1 cellular context compared by ENCODE assay signal in the genomic region with DNA sequence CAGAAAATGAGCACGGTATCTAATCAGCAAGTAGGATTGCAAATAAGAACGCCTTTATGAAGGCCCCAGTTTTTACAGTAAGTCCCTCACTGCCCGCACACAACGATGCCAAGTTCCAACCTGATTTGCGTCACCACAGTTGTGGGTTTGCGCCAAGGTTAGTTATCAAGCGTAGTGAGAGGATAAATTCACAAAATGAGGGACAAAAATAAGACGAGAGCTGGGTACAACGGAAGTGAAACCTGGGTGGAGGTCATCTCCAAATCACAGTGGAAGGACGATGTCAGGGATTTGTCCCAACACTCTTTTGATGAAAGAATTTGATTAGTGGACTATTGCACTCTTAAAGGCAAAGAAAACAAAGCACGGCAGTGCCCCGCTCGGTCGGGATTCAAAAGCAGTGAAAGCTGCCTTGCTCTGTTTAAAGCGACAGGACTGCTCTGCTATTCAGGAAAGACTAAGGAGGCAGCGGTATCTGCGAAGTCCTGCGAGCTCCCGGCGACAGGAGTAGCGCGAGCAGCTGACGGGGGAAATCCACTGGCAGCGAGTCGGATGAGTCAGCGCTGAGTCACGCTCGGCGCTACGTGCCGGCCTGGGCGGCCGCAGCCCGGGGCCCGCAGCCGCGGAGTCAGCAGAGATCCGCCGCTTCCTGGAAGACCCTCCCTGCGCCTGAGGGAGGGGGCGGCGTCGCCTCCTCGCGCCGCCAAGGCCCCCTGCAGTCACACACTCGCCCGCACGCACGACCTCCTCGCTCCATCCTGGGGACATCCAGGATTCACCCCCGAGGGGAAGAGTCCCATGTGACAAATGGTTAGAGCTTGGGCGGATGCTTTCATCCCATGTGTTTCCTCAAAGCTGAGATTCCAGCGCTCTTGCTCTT.
TF ChIP-seq lines count a peak whose summit lies in the region.

No MANE protein-coding gene starts in this region.

TF ChIP-seq in HepG2, 621 proteins besides CTCF, POLR2A, EP300 and RAD21 (continued from another document and continues in another):
- TF ChIP-seq, protein P1, sequence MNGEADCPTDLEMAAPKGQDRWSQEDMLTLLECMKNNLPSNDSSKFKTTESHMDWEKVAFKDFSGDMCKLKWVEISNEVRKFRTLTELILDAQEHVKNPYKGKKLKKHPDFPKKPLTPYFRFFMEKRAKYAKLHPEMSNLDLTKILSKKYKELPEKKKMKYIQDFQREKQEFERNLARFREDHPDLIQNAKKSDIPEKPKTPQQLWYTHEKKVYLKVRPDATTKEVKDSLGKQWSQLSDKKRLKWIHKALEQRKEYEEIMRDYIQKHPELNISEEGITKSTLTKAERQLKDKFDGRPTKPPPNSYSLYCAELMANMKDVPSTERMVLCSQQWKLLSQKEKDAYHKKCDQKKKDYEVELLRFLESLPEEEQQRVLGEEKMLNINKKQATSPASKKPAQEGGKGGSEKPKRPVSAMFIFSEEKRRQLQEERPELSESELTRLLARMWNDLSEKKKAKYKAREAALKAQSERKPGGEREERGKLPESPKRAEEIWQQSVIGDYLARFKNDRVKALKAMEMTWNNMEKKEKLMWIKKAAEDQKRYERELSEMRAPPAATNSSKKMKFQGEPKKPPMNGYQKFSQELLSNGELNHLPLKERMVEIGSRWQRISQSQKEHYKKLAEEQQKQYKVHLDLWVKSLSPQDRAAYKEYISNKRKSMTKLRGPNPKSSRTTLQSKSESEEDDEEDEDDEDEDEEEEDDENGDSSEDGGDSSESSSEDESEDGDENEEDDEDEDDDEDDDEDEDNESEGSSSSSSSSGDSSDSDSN (CRISPR knock-in tag; IDR thresholded peaks at IDR 0.05), result peak; percentile 86
- TF ChIP-seq, protein P2, sequence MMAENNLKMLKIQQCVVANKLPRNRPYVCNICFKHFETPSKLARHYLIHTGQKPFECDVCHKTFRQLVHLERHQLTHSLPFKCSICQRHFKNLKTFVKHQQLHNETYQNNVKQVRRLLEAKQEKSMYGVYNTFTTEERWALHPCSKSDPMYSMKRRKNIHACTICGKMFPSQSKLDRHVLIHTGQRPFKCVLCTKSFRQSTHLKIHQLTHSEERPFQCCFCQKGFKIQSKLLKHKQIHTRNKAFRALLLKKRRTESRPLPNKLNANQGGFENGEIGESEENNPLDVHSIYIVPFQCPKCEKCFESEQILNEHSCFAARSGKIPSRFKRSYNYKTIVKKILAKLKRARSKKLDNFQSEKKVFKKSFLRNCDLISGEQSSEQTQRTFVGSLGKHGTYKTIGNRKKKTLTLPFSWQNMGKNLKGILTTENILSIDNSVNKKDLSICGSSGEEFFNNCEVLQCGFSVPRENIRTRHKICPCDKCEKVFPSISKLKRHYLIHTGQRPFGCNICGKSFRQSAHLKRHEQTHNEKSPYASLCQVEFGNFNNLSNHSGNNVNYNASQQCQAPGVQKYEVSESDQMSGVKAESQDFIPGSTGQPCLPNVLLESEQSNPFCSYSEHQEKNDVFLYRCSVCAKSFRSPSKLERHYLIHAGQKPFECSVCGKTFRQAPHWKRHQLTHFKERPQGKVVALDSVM (CRISPR knock-in tag; IDR thresholded peaks at IDR 0.05), result peak; percentile 37; the same call in 1 of the 2 replicates
- TF ChIP-seq MAFG (CRISPR knock-in tag; IDR thresholded peaks at IDR 0.05), result peak; percentile 100
- TF ChIP-seq HOXA3 (CRISPR knock-in tag; IDR thresholded peaks at IDR 0.05), result peak; percentile 81; the same call in 1 of the 2 replicates
- TF ChIP-seq, protein P3, sequence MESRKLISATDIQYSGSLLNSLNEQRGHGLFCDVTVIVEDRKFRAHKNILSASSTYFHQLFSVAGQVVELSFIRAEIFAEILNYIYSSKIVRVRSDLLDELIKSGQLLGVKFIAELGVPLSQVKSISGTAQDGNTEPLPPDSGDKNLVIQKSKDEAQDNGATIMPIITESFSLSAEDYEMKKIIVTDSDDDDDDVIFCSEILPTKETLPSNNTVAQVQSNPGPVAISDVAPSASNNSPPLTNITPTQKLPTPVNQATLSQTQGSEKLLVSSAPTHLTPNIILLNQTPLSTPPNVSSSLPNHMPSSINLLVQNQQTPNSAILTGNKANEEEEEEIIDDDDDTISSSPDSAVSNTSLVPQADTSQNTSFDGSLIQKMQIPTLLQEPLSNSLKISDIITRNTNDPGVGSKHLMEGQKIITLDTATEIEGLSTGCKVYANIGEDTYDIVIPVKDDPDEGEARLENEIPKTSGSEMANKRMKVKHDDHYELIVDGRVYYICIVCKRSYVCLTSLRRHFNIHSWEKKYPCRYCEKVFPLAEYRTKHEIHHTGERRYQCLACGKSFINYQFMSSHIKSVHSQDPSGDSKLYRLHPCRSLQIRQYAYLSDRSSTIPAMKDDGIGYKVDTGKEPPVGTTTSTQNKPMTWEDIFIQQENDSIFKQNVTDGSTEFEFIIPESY (CRISPR knock-in tag; IDR thresholded peaks at IDR 0.05), result peak; percentile 49; the same call in 1 of the 2 replicates
- TF ChIP-seq, protein P4, sequence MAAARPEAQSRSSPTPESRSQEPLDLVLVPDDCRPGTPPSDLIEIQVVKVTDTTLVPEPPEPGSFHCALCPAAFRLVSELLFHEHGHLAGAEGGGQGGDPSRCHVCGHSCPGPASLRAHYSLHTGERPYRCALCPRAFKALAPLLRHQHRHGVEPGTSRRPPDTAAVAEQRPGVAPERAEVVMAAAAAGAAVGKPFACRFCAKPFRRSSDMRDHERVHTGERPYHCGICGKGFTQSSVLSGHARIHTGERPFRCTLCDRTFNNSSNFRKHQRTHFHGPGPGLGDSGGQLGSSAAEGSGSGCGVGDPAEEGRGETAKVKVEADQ (CRISPR knock-in tag; IDR thresholded peaks at IDR 0.05; ENCODE audit: borderline replicate concordance), result peak; percentile 63; the same call in 1 of the 2 replicates
- TF ChIP-seq ZNF746 (CRISPR knock-in tag; IDR thresholded peaks at IDR 0.05), result no peak
- TF ChIP-seq, protein P5, sequence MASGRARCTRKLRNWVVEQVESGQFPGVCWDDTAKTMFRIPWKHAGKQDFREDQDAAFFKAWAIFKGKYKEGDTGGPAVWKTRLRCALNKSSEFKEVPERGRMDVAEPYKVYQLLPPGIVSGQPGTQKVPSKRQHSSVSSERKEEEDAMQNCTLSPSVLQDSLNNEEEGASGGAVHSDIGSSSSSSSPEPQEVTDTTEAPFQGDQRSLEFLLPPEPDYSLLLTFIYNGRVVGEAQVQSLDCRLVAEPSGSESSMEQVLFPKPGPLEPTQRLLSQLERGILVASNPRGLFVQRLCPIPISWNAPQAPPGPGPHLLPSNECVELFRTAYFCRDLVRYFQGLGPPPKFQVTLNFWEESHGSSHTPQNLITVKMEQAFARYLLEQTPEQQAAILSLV (CRISPR knock-in tag; IDR thresholded peaks at IDR 0.05; ENCODE audit: borderline replicate concordance), result peak; percentile 91; the same call in 1 of the 2 replicates
- TF ChIP-seq CBX5 (CRISPR knock-in tag; IDR thresholded peaks at IDR 0.05; ENCODE audit: borderline replicate concordance), result peak; percentile 65; the same call in 1 of the 2 replicates
- TF ChIP-seq ZNF256 (CRISPR knock-in tag; conservative IDR thresholded peaks at IDR 0.05), result 0 out of 2 replicates have a peak, but pooled peaks have one; percentile 40
- TF ChIP-seq ZNF44 (CRISPR knock-in tag; IDR thresholded peaks at IDR 0.05), result no peak
- peak; percentile 78; the same call in 1 of the 2 replicates for TF ChIP-seq HMG20A (CRISPR knock-in tag; IDR thresholded peaks at IDR 0.05; ENCODE audit: borderline replicate concordance)
- TF ChIP-seq ZNF672 (CRISPR knock-in tag; IDR thresholded peaks at IDR 0.05), result no peak
- TF ChIP-seq, protein P6, sequence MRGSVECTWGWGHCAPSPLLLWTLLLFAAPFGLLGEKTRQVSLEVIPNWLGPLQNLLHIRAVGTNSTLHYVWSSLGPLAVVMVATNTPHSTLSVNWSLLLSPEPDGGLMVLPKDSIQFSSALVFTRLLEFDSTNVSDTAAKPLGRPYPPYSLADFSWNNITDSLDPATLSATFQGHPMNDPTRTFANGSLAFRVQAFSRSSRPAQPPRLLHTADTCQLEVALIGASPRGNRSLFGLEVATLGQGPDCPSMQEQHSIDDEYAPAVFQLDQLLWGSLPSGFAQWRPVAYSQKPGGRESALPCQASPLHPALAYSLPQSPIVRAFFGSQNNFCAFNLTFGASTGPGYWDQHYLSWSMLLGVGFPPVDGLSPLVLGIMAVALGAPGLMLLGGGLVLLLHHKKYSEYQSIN (CRISPR knock-in tag; IDR thresholded peaks at IDR 0.05; ENCODE audit: borderline replicate concordance), result no peak
- TF ChIP-seq ARNTL (CRISPR knock-in tag; IDR thresholded peaks at IDR 0.05), result no peak; the same call in none of the 2 replicates
- peak; percentile 55; the same call in 1 of the 2 replicates for TF ChIP-seq CREB1 (IDR thresholded peaks at IDR 0.05)
- no peak for TF ChIP-seq CREB1 (CRISPR knock-in tag; IDR thresholded peaks at IDR 0.05)
- TF ChIP-seq, protein P7, sequence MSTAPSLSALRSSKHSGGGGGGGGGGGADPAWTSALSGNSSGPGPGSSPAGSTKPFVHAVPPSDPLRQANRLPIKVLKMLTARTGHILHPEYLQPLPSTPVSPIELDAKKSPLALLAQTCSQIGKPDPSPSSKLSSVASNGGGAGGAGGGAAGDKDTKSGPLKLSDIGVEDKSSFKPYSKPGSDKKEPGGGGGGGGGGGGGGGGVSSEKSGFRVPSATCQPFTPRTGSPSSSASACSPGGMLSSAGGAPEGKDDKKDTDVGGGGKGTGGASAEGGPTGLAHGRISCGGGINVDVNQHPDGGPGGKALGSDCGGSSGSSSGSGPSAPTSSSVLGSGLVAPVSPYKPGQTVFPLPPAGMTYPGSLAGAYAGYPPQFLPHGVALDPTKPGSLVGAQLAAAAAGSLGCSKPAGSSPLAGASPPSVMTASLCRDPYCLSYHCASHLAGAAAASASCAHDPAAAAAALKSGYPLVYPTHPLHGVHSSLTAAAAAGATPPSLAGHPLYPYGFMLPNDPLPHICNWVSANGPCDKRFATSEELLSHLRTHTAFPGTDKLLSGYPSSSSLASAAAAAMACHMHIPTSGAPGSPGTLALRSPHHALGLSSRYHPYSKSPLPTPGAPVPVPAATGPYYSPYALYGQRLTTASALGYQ (CRISPR knock-in tag; IDR thresholded peaks at IDR 0.05), result peak; percentile 74; the same call in 1 of the 2 replicates
- peak; percentile 86 for TF ChIP-seq ZBTB7B (CRISPR knock-in tag; IDR thresholded peaks at IDR 0.05)
- TF ChIP-seq, protein P8, sequence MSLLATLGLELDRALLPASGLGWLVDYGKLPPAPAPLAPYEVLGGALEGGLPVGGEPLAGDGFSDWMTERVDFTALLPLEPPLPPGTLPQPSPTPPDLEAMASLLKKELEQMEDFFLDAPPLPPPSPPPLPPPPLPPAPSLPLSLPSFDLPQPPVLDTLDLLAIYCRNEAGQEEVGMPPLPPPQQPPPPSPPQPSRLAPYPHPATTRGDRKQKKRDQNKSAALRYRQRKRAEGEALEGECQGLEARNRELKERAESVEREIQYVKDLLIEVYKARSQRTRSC (CRISPR knock-in tag; IDR thresholded peaks at IDR 0.05; ENCODE audit: low read depth), result no peak
- peak; percentile 69 for TF ChIP-seq ZNF274 (CRISPR knock-in tag; IDR thresholded peaks at IDR 0.05)
- TF ChIP-seq, protein P9, sequence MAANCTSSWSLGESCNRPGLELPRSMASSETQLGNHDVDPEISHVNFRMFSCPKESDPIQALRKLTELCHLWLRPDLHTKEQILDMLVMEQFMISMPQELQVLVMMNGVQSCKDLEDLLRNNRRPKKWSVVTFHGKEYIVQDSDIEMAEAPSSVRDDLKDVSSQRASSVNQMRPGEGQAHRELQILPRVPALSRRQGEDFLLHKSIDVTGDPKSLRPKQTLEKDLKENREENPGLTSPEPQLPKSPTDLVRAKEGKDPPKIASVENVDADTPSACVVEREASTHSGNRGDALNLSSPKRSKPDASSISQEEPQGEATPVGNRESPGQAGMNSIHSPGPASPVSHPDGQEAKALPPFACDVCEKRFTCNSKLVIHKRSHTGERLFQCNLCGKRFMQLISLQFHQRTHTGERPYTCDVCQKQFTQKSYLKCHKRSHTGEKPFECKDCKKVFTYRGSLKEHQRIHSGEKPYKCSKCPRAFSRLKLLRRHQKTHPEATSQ (CRISPR knock-in tag; IDR thresholded peaks at IDR 0.05; ENCODE audit: borderline replicate concordance), result no peak
- peak; percentile 40; the same call in 1 of the 2 replicates for TF ChIP-seq NFE2L1 (CRISPR knock-in tag; IDR thresholded peaks at IDR 0.05; ENCODE audit: borderline replicate concordance)
- TF ChIP-seq, protein P10, sequence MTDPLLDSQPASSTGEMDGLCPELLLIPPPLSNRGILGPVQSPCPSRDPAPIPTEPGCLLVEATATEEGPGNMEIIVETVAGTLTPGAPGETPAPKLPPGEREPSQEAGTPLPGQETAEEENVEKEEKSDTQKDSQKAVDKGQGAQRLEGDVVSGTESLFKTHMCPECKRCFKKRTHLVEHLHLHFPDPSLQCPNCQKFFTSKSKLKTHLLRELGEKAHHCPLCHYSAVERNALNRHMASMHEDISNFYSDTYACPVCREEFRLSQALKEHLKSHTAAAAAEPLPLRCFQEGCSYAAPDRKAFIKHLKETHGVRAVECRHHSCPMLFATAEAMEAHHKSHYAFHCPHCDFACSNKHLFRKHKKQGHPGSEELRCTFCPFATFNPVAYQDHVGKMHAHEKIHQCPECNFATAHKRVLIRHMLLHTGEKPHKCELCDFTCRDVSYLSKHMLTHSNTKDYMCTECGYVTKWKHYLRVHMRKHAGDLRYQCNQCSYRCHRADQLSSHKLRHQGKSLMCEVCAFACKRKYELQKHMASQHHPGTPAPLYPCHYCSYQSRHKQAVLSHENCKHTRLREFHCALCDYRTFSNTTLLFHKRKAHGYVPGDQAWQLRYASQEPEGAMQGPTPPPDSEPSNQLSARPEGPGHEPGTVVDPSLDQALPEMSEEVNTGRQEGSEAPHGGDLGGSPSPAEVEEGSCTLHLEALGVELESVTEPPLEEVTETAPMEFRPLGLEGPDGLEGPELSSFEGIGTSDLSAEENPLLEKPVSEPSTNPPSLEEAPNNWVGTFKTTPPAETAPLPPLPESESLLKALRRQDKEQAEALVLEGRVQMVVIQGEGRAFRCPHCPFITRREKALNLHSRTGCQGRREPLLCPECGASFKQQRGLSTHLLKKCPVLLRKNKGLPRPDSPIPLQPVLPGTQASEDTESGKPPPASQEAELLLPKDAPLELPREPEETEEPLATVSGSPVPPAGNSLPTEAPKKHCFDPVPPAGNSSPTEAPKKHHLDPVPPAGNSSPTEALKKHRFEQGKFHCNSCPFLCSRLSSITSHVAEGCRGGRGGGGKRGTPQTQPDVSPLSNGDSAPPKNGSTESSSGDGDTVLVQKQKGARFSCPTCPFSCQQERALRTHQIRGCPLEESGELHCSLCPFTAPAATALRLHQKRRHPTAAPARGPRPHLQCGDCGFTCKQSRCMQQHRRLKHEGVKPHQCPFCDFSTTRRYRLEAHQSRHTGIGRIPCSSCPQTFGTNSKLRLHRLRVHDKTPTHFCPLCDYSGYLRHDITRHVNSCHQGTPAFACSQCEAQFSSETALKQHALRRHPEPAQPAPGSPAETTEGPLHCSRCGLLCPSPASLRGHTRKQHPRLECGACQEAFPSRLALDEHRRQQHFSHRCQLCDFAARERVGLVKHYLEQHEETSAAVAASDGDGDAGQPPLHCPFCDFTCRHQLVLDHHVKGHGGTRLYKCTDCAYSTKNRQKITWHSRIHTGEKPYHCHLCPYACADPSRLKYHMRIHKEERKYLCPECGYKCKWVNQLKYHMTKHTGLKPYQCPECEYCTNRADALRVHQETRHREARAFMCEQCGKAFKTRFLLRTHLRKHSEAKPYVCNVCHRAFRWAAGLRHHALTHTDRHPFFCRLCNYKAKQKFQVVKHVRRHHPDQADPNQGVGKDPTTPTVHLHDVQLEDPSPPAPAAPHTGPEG (CRISPR knock-in tag; IDR thresholded peaks at IDR 0.05), result peak; percentile 66; the same call in 1 of the 2 replicates
- no peak for TF ChIP-seq JDP2 (CRISPR knock-in tag; IDR thresholded peaks at IDR 0.05; ENCODE audit: borderline replicate concordance)
- TF ChIP-seq, protein P11, sequence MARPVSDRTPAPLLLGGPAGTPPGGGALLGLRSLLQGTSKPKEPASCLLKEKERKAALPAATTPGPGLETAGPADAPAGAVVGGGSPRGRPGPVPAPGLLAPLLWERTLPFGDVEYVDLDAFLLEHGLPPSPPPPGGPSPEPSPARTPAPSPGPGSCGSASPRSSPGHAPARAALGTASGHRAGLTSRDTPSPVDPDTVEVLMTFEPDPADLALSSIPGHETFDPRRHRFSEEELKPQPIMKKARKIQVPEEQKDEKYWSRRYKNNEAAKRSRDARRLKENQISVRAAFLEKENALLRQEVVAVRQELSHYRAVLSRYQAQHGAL (CRISPR knock-in tag; IDR thresholded peaks at IDR 0.05; ENCODE audit: not compliant biosample characterization), result no peak
- no peak for TF ChIP-seq SRF (IDR thresholded peaks at IDR 0.05; ENCODE audit: low read depth, low read length)
- no peak for TF ChIP-seq ZFP36 (IDR thresholded peaks at IDR 0.05; ENCODE audit: borderline replicate concordance, low read depth, low read length, partially characterized antibody)
